8 cellular contexts compared by ENCODE assay signal in genomic region chr13:107373551-107373950, GRCh38.
DNase-seq lines count a peak whose midpoint lies in the region; ATAC-seq and TF ChIP-seq lines count a peak whose summit lies in the region.

No MANE protein-coding gene starts in this region.

- ATAC-seq in Right ventricle myocardium superior (ENCODE audit: poor library complexity) (no peak), HG03175 (IDR thresholded peaks at IDR 0.05; ENCODE audit: unreplicated experiment) (no peak), HG03565 (IDR thresholded peaks at IDR 0.05; ENCODE audit: unreplicated experiment) (no peak)

- H3K4me2 ChIP-seq in hepatocyte, result peak overlapping the region; percentile 34

- H3K36me3 ChIP-seq in left ventricle myocardium inferior, result no peaks in the 10 kb centered on the region
- no peaks in the 10 kb centered on the region for H3K36me3 ChIP-seq in hepatocyte (replicated peaks; ENCODE audit: insufficient read depth, low read depth)

- no peaks in the 10 kb centered on the region for H3K27me3 Mint-ChIP-seq in activated T-helper 1 cell treated with anti-CD3 and anti-CD28 coated beads, Interleukin-12 subunit alpha, Interleukin-12 subunit beta, Interleukin-2, Interleukin-4 antibody, amounts not matched to agents 30 ng/mL and 10 ng/mL and 1 ng/mL, durations not matched to agents 14 hours and 24 hours and 36 hours (ENCODE audit: insufficient read depth)

- H3K27ac ChIP-seq in left ventricle myocardium inferior (replicated peaks) (no peak overlapping the region), hepatocyte (no peak overlapping the region)

- H3K9me3 ChIP-seq in left ventricle myocardium inferior (replicated peaks) (no peaks in the 10 kb centered on the region), hepatocyte (ENCODE audit: low read depth) (no peaks in the 10 kb centered on the region)

- H3K4me3 ChIP-seq in left ventricle myocardium inferior, result no peak overlapping the region
- no peak overlapping the region for H3K4me3 ChIP-seq in hepatocyte

- in situ Hi-C loops in SK-MEL-5 (cut with HindIII; ENCODE audit: low pct_unique_long_range_greater_than_20kb, low sequenced_read_pairs), result no loop called here

- no peaks in the 10 kb centered on the region for H3K9me3 Mint-ChIP-seq in activated T-helper 1 cell treated with anti-CD3 and anti-CD28 coated beads, Interleukin-12 subunit alpha, Interleukin-12 subunit beta, Interleukin-2, Interleukin-4 antibody, amounts not matched to agents 30 ng/mL and 10 ng/mL and 1 ng/mL, durations not matched to agents 14 hours and 24 hours and 36 hours

- 3% methylated on average over 3 of the region's 3 CpGs for WGBS in hepatocyte (ENCODE audit: low lambda C conversion rate, missing lambda C conversion rate)

- H3K27ac Mint-ChIP-seq in activated T-helper 1 cell treated with anti-CD3 and anti-CD28 coated beads, Interleukin-12 subunit alpha, Interleukin-12 subunit beta, Interleukin-2, Interleukin-4 antibody, amounts not matched to agents 30 ng/mL and 10 ng/mL and 1 ng/mL, durations not matched to agents 14 hours and 24 hours and 36 hours, result no peak overlapping the region

- H3K4me3 Mint-ChIP-seq in activated T-helper 1 cell treated with anti-CD3 and anti-CD28 coated beads, Interleukin-12 subunit alpha, Interleukin-12 subunit beta, Interleukin-2, Interleukin-4 antibody, amounts not matched to agents 30 ng/mL and 10 ng/mL and 1 ng/mL, durations not matched to agents 14 hours and 24 hours and 36 hours, result no peak overlapping the region

- H3K27me3 ChIP-seq in left ventricle myocardium inferior (ENCODE audit: low read depth) (no peaks in the 10 kb centered on the region), hepatocyte (no peaks in the 10 kb centered on the region)

- H3K9me2 ChIP-seq in hepatocyte (replicated peaks; ENCODE audit: insufficient read depth), result no peaks in the 10 kb centered on the region

- peaks cover 5% of the 10 kb centered on the region for H3K4me1 ChIP-seq in left ventricle myocardium inferior
- no peaks in the 10 kb centered on the region for H3K4me1 ChIP-seq in hepatocyte (ENCODE audit: insufficient read depth)

- H3K4me1 Mint-ChIP-seq in activated T-helper 1 cell treated with anti-CD3 and anti-CD28 coated beads, Interleukin-12 subunit alpha, Interleukin-12 subunit beta, Interleukin-2, Interleukin-4 antibody, amounts not matched to agents 30 ng/mL and 10 ng/mL and 1 ng/mL, durations not matched to agents 14 hours and 24 hours and 36 hours (ENCODE audit: low read depth), result no peaks in the 10 kb centered on the region

- no peaks in the 10 kb centered on the region for H4K20me1 ChIP-seq in hepatocyte (ENCODE audit: insufficient read depth, poor library complexity, severe bottlenecking)

- TF ChIP-seq CTCF in left ventricle myocardium inferior (IDR thresholded peaks at IDR 0.05; ENCODE audit: borderline replicate concordance) (peak; percentile 47), hepatocyte (IDR thresholded peaks at IDR 0.05; ENCODE audit: poor library complexity) (peak; percentile 79)

- DNase-seq in left ventricle myocardium inferior (no peak), Right ventricle myocardium superior (no peak), SK-MEL-5 (ENCODE audit: low read depth, low spot score) (peak; percentile 72), hepatocyte (ENCODE audit: low spot score) (peak; percentile 53), GF-D8 (lab: John Stamatoyannopoulos, UW) (no peak)
- no peak for DNase-seq in activated T-helper 1 cell treated with anti-CD3 and anti-CD28 coated beads, Interleukin-12 subunit alpha, Interleukin-12 subunit beta, Interleukin-2, Interleukin-4 antibody, amounts not matched to agents 30 ng/mL and 10 ng/mL and 1 ng/mL, durations not matched to agents 14 hours and 24 hours and 36 hours (ENCODE audit: low spot score)

- H3K36me3 Mint-ChIP-seq in activated T-helper 1 cell treated with anti-CD3 and anti-CD28 coated beads, Interleukin-12 subunit alpha, Interleukin-12 subunit beta, Interleukin-2, Interleukin-4 antibody, amounts not matched to agents 30 ng/mL and 10 ng/mL and 1 ng/mL, durations not matched to agents 14 hours and 24 hours and 36 hours (ENCODE audit: low read depth), result no peaks in the 10 kb centered on the region

- no peak overlapping the region for H2AFZ ChIP-seq in hepatocyte

- intact Hi-C loops in left ventricle myocardium inferior (cut with micrococcal nuclease), result no loop called here
- intact Hi-C loops in Right ventricle myocardium superior (cut with DNase I), result no loop called here
- intact Hi-C loops in activated T-helper 1 cell treated with anti-CD3 and anti-CD28 coated beads, Interleukin-12 subunit alpha, Interleukin-12 subunit beta, Interleukin-2, Interleukin-4 antibody, amounts not matched to agents 30 ng/mL and 10 ng/mL and 1 ng/mL, durations not matched to agents 14 hours and 24 hours and 36 hours (cut with micrococcal nuclease), result no loop called here

- no peaks in the 10 kb centered on the region for H3K79me2 ChIP-seq in hepatocyte

Comparison
In these comparisons a context has a peak if more than half of its experiments do, and no peak if none do; other contexts are left out.
1. DNase-seq: peak in SK-MEL-5 (single experiment) and hepatocyte (single experiment); none in left ventricle myocardium inferior (single experiment), Right ventricle myocardium superior (single experiment), activated T-helper 1 cell treated with anti-CD3 and anti-CD28 coated beads, Interleukin-12 subunit alpha, Interleukin-12 subunit beta, Interleukin-2, Interleukin-4 antibody, amounts not matched to agents 30 ng/mL and 10 ng/mL and 1 ng/mL, durations not matched to agents 14 hours and 24 hours and 36 hours (single experiment) and GF-D8 (single experiment).